ENCODE assay signal across 8 cellular contexts in the genomic region with DNA sequence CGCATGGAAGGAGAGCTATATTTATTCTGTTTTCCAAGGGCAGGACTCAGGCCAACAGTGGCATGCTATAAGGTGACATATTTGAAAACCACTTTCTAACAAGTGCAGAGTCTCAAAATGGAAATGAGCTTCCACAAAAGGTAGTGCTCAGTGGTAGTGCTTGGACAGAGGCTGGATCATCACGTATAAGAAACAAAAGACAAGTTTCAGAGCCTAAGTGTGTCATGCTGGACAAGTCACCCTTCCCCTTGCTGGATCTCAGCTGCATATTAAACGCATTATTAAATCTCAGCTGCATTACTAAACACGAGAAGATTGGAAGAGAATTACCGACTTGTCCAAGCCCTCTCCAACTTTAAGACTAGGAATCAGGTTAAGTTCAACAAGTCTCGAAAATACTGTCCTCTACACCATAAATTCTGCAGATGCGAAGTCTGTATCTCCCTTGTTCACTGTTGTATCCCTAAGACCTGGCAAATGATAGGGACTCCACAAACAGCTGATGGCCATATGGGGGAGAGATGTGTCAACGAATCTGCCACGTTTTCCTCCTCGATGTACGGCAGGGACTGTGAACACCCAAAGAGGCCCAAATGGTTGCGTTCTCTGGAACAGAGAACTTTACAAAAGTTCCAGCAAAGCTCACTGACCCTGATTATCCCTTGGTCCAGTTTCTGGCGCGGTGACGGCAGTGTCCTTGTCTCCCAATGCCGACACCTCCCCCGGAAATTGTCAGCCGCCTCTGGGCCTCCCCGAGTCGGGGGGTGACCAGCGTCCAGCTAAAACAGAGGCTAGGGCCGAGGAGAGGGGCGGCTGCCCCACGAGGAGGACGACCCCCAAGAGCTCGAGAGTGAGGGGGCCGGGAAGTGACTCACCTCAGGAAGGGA. TPM values are rescaled to one million over a fixed set of nuclear protein-coding genes. Genes with fewer than 3 reads are reported as not detected.
A peak's percentile ranks its signal among the peaks of the same experiment; 100 is the strongest.
DNase-seq lines count a peak whose midpoint lies in the region; ATAC-seq, FAIRE-seq and TF ChIP-seq lines count a peak whose summit lies in the region.

No MANE protein-coding gene starts in this region.

- no peaks in the 10 kb centered on the region for H3K9me3 Mint-ChIP-seq in astrocyte (ENCODE audit: unreplicated experiment)

- peak overlapping the region; percentile 90 for H2AFZ ChIP-seq in astrocyte (ENCODE audit: low read depth, low read length)

- TF ChIP-seq CTCF in astrocyte (IDR thresholded peaks at IDR 0.05; ENCODE audit: insufficient read depth, low read depth, low read length) = no peak
- TF ChIP-seq CTCF in kidney (IDR thresholded peaks at IDR 0.05; ENCODE audit: borderline replicate concordance, extremely low read depth, insufficient read depth) = no peak
- TF ChIP-seq CTCF in suprapubic skin (IDR thresholded peaks at IDR 0.05) = no peak

- TF ChIP-seq EP300 in suprapubic skin (IDR thresholded peaks at IDR 0.05) = no peak

- no peak for TF ChIP-seq POLR2A in suprapubic skin (IDR thresholded peaks at IDR 0.05)

- peak overlapping the region; percentile 87 for H3K4me2 ChIP-seq in astrocyte (ENCODE audit: low read length)

- intact Hi-C loops in kidney (cut with DNase I) = no loop called here

- H3K27ac Mint-ChIP-seq in astrocyte (ENCODE audit: unreplicated experiment) = peak overlapping the region; percentile 91

- H3K27ac ChIP-seq in astrocyte (ENCODE audit: low read depth, low read length) (peak overlapping the region; percentile 89), kidney (ENCODE audit: low read depth in 2 of 2, low read length in 2 of 2) (peak overlapping the region; percentile 76 to 82), suprapubic skin (peak overlapping the region; percentile 93)

- peaks cover 9% of the 10 kb centered on the region for H3K4me1 ChIP-seq in astrocyte (ENCODE audit: insufficient read depth, low read length)
- H3K4me1 ChIP-seq in kidney (ENCODE audit: control insufficient read depth in 1 of 2, insufficient read depth in 1 of 2, low read depth in 1 of 2, low read length in 2 of 2) = peaks cover 0 to 14% of the 10 kb centered on the region in 2 donors
- H3K4me1 ChIP-seq in suprapubic skin = peaks cover 39% of the 10 kb centered on the region

- ATAC-seq in GM19043 (IDR thresholded peaks at IDR 0.05; ENCODE audit: low read depth, unreplicated experiment) (peak; percentile 22), HG03354 (IDR thresholded peaks at IDR 0.05; ENCODE audit: poor library complexity, severe bottlenecking, unreplicated experiment) (peak; percentile 17)

- peak; percentile 22 for DNase-seq in AG08396 (ENCODE audit: low spot score)
- DNase-seq in astrocyte (ENCODE audit: low read depth) = peak; percentile 8
- DNase-seq in kidney = peak; percentile 84
- DNase-seq in suprapubic skin (ENCODE audit: low spot score in 2 of 2) = no peak
- DNase-seq in OCI-M2 (lab: John Stamatoyannopoulos, UW; ENCODE audit: unreplicated experiment) = no peak
- no peak for DNase-seq in SKM-1 treated with dmso at 0.1 percent for 144 hours (lab: John Stamatoyannopoulos, UW; ENCODE audit: unreplicated experiment)

- H3K27me3 ChIP-seq in astrocyte (ENCODE audit: insufficient read depth, low read length) (no peaks in the 10 kb centered on the region), suprapubic skin (no peaks in the 10 kb centered on the region)

- H3K36me3 Mint-ChIP-seq in astrocyte (ENCODE audit: low read depth, unreplicated experiment) = no peaks in the 10 kb centered on the region

- 4% methylated on average over 25 of the region's 27 CpGs for WGBS in suprapubic skin

- H3K4me3 Mint-ChIP-seq in astrocyte (ENCODE audit: unreplicated experiment) = no peak overlapping the region

- H3K27me3 Mint-ChIP-seq in astrocyte (ENCODE audit: low read depth, unreplicated experiment) = no peaks in the 10 kb centered on the region

- H3K4me1 Mint-ChIP-seq in astrocyte (ENCODE audit: low read depth, unreplicated experiment) = no peaks in the 10 kb centered on the region

- H3K9me3 ChIP-seq in astrocyte (ENCODE audit: insufficient read depth, low read depth, low read length) = no peaks in the 10 kb centered on the region
- no peaks in the 10 kb centered on the region for H3K9me3 ChIP-seq in kidney (ENCODE audit: control insufficient read depth in 1 of 2, low read length in 2 of 2)
- H3K9me3 ChIP-seq in suprapubic skin = no peaks in the 10 kb centered on the region

- H4K20me1 ChIP-seq in astrocyte (ENCODE audit: insufficient read depth, low read length) = peaks cover 42% of the 10 kb centered on the region

- H3K9ac ChIP-seq in astrocyte (ENCODE audit: low read length) = peak overlapping the region; percentile 98
- H3K9ac ChIP-seq in kidney (ENCODE audit: low read length in 2 of 2) = peak overlapping the region; percentile 74 to 87

- H3K79me2 ChIP-seq in astrocyte (ENCODE audit: insufficient read depth, low read length) = peaks cover 59% of the 10 kb centered on the region

- FAIRE-seq in astrocyte (lab: Jason Lieb, UNC) (no peak), kidney (lab: Jason Lieb, UNC) (no peak)

- H3K4me3 ChIP-seq in astrocyte (ENCODE audit: insufficient read depth, low read depth, low read length) (peak overlapping the region; percentile 88), kidney (ENCODE audit: low read length in 2 of 2) (peak overlapping the region; percentile 83 to 91), suprapubic skin (peak overlapping the region; percentile 100)

- H3K36me3 ChIP-seq in astrocyte (ENCODE audit: insufficient read depth, low read length) (no peaks in the 10 kb centered on the region), kidney (ENCODE audit: control insufficient read depth in 1 of 2, insufficient read depth in 2 of 2, low read length in 2 of 2) (no peaks in the 10 kb centered on the region), suprapubic skin (peaks cover 1% of the 10 kb centered on the region)

RNA-seq across cellular contexts. Expression of a gene that starts 0.6 kb away (rescaled TPM):
- 23.8 and 27.6 TPM in 2 replicates for total RNA-seq in astrocyte
- total RNA-seq in kidney = 24.6 TPM
- polyA plus RNA-seq in kidney (ENCODE audit: insufficient read depth, low read depth, low replicate concordance) = 16.8 TPM
- 10 to 100 TPM; 19.4 to 24.7 (median 22.9) TPM for total RNA-seq in suprapubic skin

RNA-seq across cellular contexts. Expression of a gene that starts 32.3 kb away (rescaled TPM):
- total RNA-seq in astrocyte (0.14 TPM in 1 of 2 replicates, not detected in the other), kidney (4.2 TPM), suprapubic skin (1,000 to 10,000 TPM in 1 of 4 donors, 100 to 1,000 TPM in 3; 142 to 1,335 (median 496) TPM)
- 38.0 TPM for polyA plus RNA-seq in kidney (ENCODE audit: insufficient read depth, low read depth, low replicate concordance)

Comparison
In these comparisons a context has a peak if more than half of its experiments do, and no peak if none do; other contexts are left out.
1. DNase-seq: peak in AG08396 (single experiment), astrocyte (single experiment) and kidney (single experiment); none in suprapubic skin (0 of 2), OCI-M2 (single experiment) and SKM-1 treated with dmso at 0.1 percent for 144 hours (single experiment).
2. RNA of a gene that starts 32.3 kb away (total RNA-seq): 142 to 1,335 TPM in suprapubic skin; 4.2 TPM in kidney (single experiment) and 0.14 TPM in astrocyte; every median in the first group is over 10 times any median in the second.
3. Peak in every context shown above with its lines, with median percentiles within 50 percentile points of each other: H3K27ac ChIP-seq and H3K4me3 ChIP-seq.